In the genomic region with DNA sequence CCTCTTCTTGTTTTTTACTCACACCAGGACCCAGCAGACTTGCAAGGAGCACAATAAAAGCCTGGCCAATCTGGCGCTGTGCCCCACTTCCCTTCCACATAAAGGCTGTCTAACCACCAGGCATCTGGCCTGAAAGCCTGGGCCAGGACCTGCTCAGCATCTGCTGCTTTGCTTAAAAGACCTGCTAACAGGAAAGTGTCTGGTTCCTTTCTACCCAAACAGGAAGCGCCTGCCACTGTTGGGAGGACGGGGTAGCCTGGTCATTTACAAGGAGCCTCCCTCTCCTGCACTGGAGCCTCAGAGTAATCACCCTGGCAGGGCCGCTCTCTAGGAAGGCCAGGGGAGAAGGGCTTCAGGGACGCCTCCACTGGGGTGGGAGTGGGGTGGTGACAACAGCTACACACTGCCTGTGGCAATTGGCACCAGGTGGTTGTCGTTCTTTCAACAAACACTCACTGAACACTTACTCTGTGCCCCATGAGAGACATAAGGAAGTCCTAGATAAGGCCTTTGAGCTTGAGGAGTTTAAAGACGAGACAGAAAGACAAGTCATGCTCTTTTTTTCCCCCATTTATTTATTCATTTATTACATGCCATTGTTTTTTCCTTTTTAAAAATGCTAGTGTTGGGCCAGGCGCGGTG, we compare ENCODE assay signal across 10 cellular contexts. TPM values are rescaled to one million over a fixed set of nuclear protein-coding genes. Genes with fewer than 3 reads are reported as not detected.
DNase-seq lines count a peak whose midpoint lies in the region; ATAC-seq and TF ChIP-seq lines count a peak whose summit lies in the region.
"Had no signal": no experiment of that assay in that cellular context is flagged by ENCODE, and none has a peak within 500 bp of the region (broad histone marks: within the 10 kb centered on the region; RNA-seq: fewer than 3 reads in every experiment).

No MANE protein-coding gene starts in this region.

- no peak overlapping the region for H3K4me3 Mint-ChIP-seq in activated T-cell treated with anti-CD3 and anti-CD28 coated beads, Interleukin-2, amount 50 U/mL, for 4 hours
- H3K4me3 Mint-ChIP-seq in activated naive CD8-positive, alpha-beta T cell treated with anti-CD3 and anti-CD28 coated beads for 36 hours = no peak overlapping the region
- no peak overlapping the region for H3K4me3 Mint-ChIP-seq in activated T-helper 1 cell treated with anti-CD3 and anti-CD28 coated beads, Interleukin-12 subunit alpha, Interleukin-12 subunit beta, Interleukin-2, Interleukin-4 antibody, amounts not matched to agents 30 ng/mL and 10 ng/mL and 1 ng/mL, durations not matched to agents 14 hours and 24 hours and 36 hours
- no peak overlapping the region for H3K4me3 Mint-ChIP-seq in T-helper 17 cell

- H3K36me3 ChIP-seq in upper lobe of right lung = no peaks in the 10 kb centered on the region

- H3K27ac ChIP-seq in upper lobe of right lung = peak overlapping the region; percentile 67
- H3K27ac ChIP-seq: epithelial cell of prostate had no signal

- ATAC-seq in activated T-cell treated with anti-CD3 and anti-CD28 coated beads, Interleukin-2, amount 50 U/mL, for 4 hours = no peak
- ATAC-seq in upper lobe of right lung = peak; percentile 48
- no peak for ATAC-seq in T-helper 17 cell
- ATAC-seq in GM21390 (IDR thresholded peaks at IDR 0.05; ENCODE audit: unreplicated experiment) = no peak

- no peak overlapping the region for H3K4me3 ChIP-seq in upper lobe of right lung

- DNase-seq in activated T-cell treated with anti-CD3 and anti-CD28 coated beads, Interleukin-2, amount 50 U/mL, for 48 hours = peak; percentile 40 to 43
- no peak for DNase-seq in activated T-cell treated with anti-CD3 and anti-CD28 coated beads, Interleukin-2, amount 50 U/mL, for 4 hours
- peak; percentile 20 for DNase-seq in activated naive CD8-positive, alpha-beta T cell treated with anti-CD3 and anti-CD28 coated beads for 36 hours
- DNase-seq in islet precursor cell (peak; percentile 97), upper lobe of right lung (peak; percentile 75), T-helper 17 cell (no peak)
- no peak for DNase-seq in activated T-helper 1 cell treated with anti-CD3 and anti-CD28 coated beads, Interleukin-12 subunit alpha, Interleukin-12 subunit beta, Interleukin-2, Interleukin-4 antibody, amounts not matched to agents 30 ng/mL and 10 ng/mL and 1 ng/mL, durations not matched to agents 14 hours and 24 hours and 36 hours (ENCODE audit: low spot score)
- DNase-seq: NCI-H774 had no signal

- no peaks in the 10 kb centered on the region for H3K36me3 Mint-ChIP-seq in activated T-cell treated with anti-CD3 and anti-CD28 coated beads, Interleukin-2, amount 50 U/mL, for 4 hours (ENCODE audit: insufficient read depth)
- H3K36me3 Mint-ChIP-seq in activated naive CD8-positive, alpha-beta T cell treated with anti-CD3 and anti-CD28 coated beads for 36 hours = no peaks in the 10 kb centered on the region
- no peaks in the 10 kb centered on the region for H3K36me3 Mint-ChIP-seq in activated T-helper 1 cell treated with anti-CD3 and anti-CD28 coated beads, Interleukin-12 subunit alpha, Interleukin-12 subunit beta, Interleukin-2, Interleukin-4 antibody, amounts not matched to agents 30 ng/mL and 10 ng/mL and 1 ng/mL, durations not matched to agents 14 hours and 24 hours and 36 hours (ENCODE audit: low read depth)
- H3K36me3 Mint-ChIP-seq in T-helper 17 cell (ENCODE audit: low read depth) = no peaks in the 10 kb centered on the region

- H3K9me3 Mint-ChIP-seq in activated T-cell treated with anti-CD3 and anti-CD28 coated beads, Interleukin-2, amount 50 U/mL, for 4 hours = no peaks in the 10 kb centered on the region
- no peaks in the 10 kb centered on the region for H3K9me3 Mint-ChIP-seq in activated naive CD8-positive, alpha-beta T cell treated with anti-CD3 and anti-CD28 coated beads for 36 hours
- H3K9me3 Mint-ChIP-seq in activated T-helper 1 cell treated with anti-CD3 and anti-CD28 coated beads, Interleukin-12 subunit alpha, Interleukin-12 subunit beta, Interleukin-2, Interleukin-4 antibody, amounts not matched to agents 30 ng/mL and 10 ng/mL and 1 ng/mL, durations not matched to agents 14 hours and 24 hours and 36 hours = no peaks in the 10 kb centered on the region

- peaks cover 9% of the 10 kb centered on the region for H3K27me3 Mint-ChIP-seq in activated T-cell treated with anti-CD3 and anti-CD28 coated beads, Interleukin-2, amount 50 U/mL, for 4 hours (ENCODE audit: low read depth)
- peaks cover 5% of the 10 kb centered on the region for H3K27me3 Mint-ChIP-seq in activated naive CD8-positive, alpha-beta T cell treated with anti-CD3 and anti-CD28 coated beads for 36 hours
- peaks cover 23% of the 10 kb centered on the region for H3K27me3 Mint-ChIP-seq in activated T-helper 1 cell treated with anti-CD3 and anti-CD28 coated beads, Interleukin-12 subunit alpha, Interleukin-12 subunit beta, Interleukin-2, Interleukin-4 antibody, amounts not matched to agents 30 ng/mL and 10 ng/mL and 1 ng/mL, durations not matched to agents 14 hours and 24 hours and 36 hours (ENCODE audit: insufficient read depth)
- peaks cover 25% of the 10 kb centered on the region for H3K27me3 Mint-ChIP-seq in T-helper 17 cell

- TF ChIP-seq CTCF in upper lobe of right lung (IDR thresholded peaks at IDR 0.05) = no peak

- H3K9me3 ChIP-seq in upper lobe of right lung (no peaks in the 10 kb centered on the region), T-helper 17 cell (ENCODE audit: control insufficient read depth, low read length, poor library complexity, severe bottlenecking) (no peaks in the 10 kb centered on the region)

- peaks cover 5% of the 10 kb centered on the region for H3K27me3 ChIP-seq in upper lobe of right lung

- peaks cover 45% of the 10 kb centered on the region for H3K4me1 ChIP-seq in upper lobe of right lung

- intact Hi-C loops in upper lobe of right lung (cut with DNase I) = no loop called here
- intact Hi-C loops in activated T-helper 1 cell treated with anti-CD3 and anti-CD28 coated beads, Interleukin-12 subunit alpha, Interleukin-12 subunit beta, Interleukin-2, Interleukin-4 antibody, amounts not matched to agents 30 ng/mL and 10 ng/mL and 1 ng/mL, durations not matched to agents 14 hours and 24 hours and 36 hours (cut with micrococcal nuclease) = loop anchor here (10.0 kb wide), 1 partner anchor 817 kb away; the partner anchor contains the start of gene LIG3

- H3K27ac Mint-ChIP-seq in activated naive CD8-positive, alpha-beta T cell treated with anti-CD3 and anti-CD28 coated beads for 36 hours = peak overlapping the region; percentile 62
- no peak overlapping the region for H3K27ac Mint-ChIP-seq in activated T-helper 1 cell treated with anti-CD3 and anti-CD28 coated beads, Interleukin-12 subunit alpha, Interleukin-12 subunit beta, Interleukin-2, Interleukin-4 antibody, amounts not matched to agents 30 ng/mL and 10 ng/mL and 1 ng/mL, durations not matched to agents 14 hours and 24 hours and 36 hours
- no peak overlapping the region for H3K27ac Mint-ChIP-seq in T-helper 17 cell

- H3K4me1 Mint-ChIP-seq in activated T-cell treated with anti-CD3 and anti-CD28 coated beads, Interleukin-2, amount 50 U/mL, for 4 hours (ENCODE audit: low read depth) = peaks cover 26% of the 10 kb centered on the region
- peaks cover 36% of the 10 kb centered on the region for H3K4me1 Mint-ChIP-seq in activated naive CD8-positive, alpha-beta T cell treated with anti-CD3 and anti-CD28 coated beads for 36 hours
- H3K4me1 Mint-ChIP-seq in activated T-helper 1 cell treated with anti-CD3 and anti-CD28 coated beads, Interleukin-12 subunit alpha, Interleukin-12 subunit beta, Interleukin-2, Interleukin-4 antibody, amounts not matched to agents 30 ng/mL and 10 ng/mL and 1 ng/mL, durations not matched to agents 14 hours and 24 hours and 36 hours (ENCODE audit: low read depth) = peaks cover 25% of the 10 kb centered on the region
- H3K4me1 Mint-ChIP-seq in T-helper 17 cell = peaks cover 7% of the 10 kb centered on the region

RNA-seq across cellular contexts. Expression of gene MMP28, which starts 6.3 kb away (rescaled TPM):
- total RNA-seq in activated T-cell treated with anti-CD3 and anti-CD28 coated beads, Interleukin-2, amount 50 U/mL, for 4 hours = under 1 TPM in 2 of 3 donors, not detected in 1; 0.23 to 0.29 TPM
- under 1 TPM; 0.21 to 0.50 TPM for total RNA-seq in activated naive CD8-positive, alpha-beta T cell treated with anti-CD3 and anti-CD28 coated beads for 36 hours
- total RNA-seq in upper lobe of right lung (55.6 TPM), T-helper 17 cell (under 1 TPM in 1 of 2 donors, not detected in 1; 0.44 TPM)
- total RNA-seq in activated T-helper 1 cell treated with anti-CD3 and anti-CD28 coated beads, Interleukin-12 subunit alpha, Interleukin-12 subunit beta, Interleukin-2, Interleukin-4 antibody, amounts not matched to agents 30 ng/mL and 10 ng/mL and 1 ng/mL, durations not matched to agents 14 hours and 24 hours and 36 hours = not detected in 2 replicates

RNA-seq across cellular contexts. Expression of gene TAF15, which starts 7.6 kb away (rescaled TPM):
- total RNA-seq in activated T-cell treated with anti-CD3 and anti-CD28 coated beads, Interleukin-2, amount 50 U/mL, for 4 hours = 100 to 1,000 TPM; 215 to 249 (median 239) TPM
- 100 to 1,000 TPM; 306 to 317 TPM for total RNA-seq in activated naive CD8-positive, alpha-beta T cell treated with anti-CD3 and anti-CD28 coated beads for 36 hours
- 142 TPM for total RNA-seq in upper lobe of right lung
- 311 and 322 TPM in 2 replicates for total RNA-seq in activated T-helper 1 cell treated with anti-CD3 and anti-CD28 coated beads, Interleukin-12 subunit alpha, Interleukin-12 subunit beta, Interleukin-2, Interleukin-4 antibody, amounts not matched to agents 30 ng/mL and 10 ng/mL and 1 ng/mL, durations not matched to agents 14 hours and 24 hours and 36 hours
- total RNA-seq in T-helper 17 cell = 100 to 1,000 TPM; 153 to 165 TPM

RNA-seq across cellular contexts. Expression of gene C17orf50, which starts 41.0 kb away (rescaled TPM):
- not detected for total RNA-seq in activated T-cell treated with anti-CD3 and anti-CD28 coated beads, Interleukin-2, amount 50 U/mL, for 4 hours
- not detected for total RNA-seq in activated naive CD8-positive, alpha-beta T cell treated with anti-CD3 and anti-CD28 coated beads for 36 hours
- total RNA-seq in upper lobe of right lung (not detected), T-helper 17 cell (not detected)
- not detected in 2 replicates for total RNA-seq in activated T-helper 1 cell treated with anti-CD3 and anti-CD28 coated beads, Interleukin-12 subunit alpha, Interleukin-12 subunit beta, Interleukin-2, Interleukin-4 antibody, amounts not matched to agents 30 ng/mL and 10 ng/mL and 1 ng/mL, durations not matched to agents 14 hours and 24 hours and 36 hours

RNA-seq across cellular contexts. Expression of gene GAS2L2, which starts 48.7 kb away (rescaled TPM):
- total RNA-seq in activated T-cell treated with anti-CD3 and anti-CD28 coated beads, Interleukin-2, amount 50 U/mL, for 4 hours = under 1 TPM in 1 of 3 donors, not detected in 2; 0.05 TPM
- under 1 TPM; 0.40 to 0.43 TPM for total RNA-seq in activated naive CD8-positive, alpha-beta T cell treated with anti-CD3 and anti-CD28 coated beads for 36 hours
- total RNA-seq in upper lobe of right lung (not detected), T-helper 17 cell (not detected)
- 0.08 TPM in 1 of 2 replicates, not detected in the other for total RNA-seq in activated T-helper 1 cell treated with anti-CD3 and anti-CD28 coated beads, Interleukin-12 subunit alpha, Interleukin-12 subunit beta, Interleukin-2, Interleukin-4 antibody, amounts not matched to agents 30 ng/mL and 10 ng/mL and 1 ng/mL, durations not matched to agents 14 hours and 24 hours and 36 hours

Comparison
In these comparisons a context has a peak if more than half of its experiments do, and no peak if none do; other contexts are left out.
1. DNase-seq: peak in activated T-cell treated with anti-CD3 and anti-CD28 coated beads, Interleukin-2, amount 50 U/mL, for 48 hours (2 of 2), activated naive CD8-positive, alpha-beta T cell treated with anti-CD3 and anti-CD28 coated beads for 36 hours (single experiment), islet precursor cell (single experiment) and upper lobe of right lung (single experiment); none in activated T-cell treated with anti-CD3 and anti-CD28 coated beads, Interleukin-2, amount 50 U/mL, for 4 hours (single experiment), activated T-helper 1 cell treated with anti-CD3 and anti-CD28 coated beads, Interleukin-12 subunit alpha, Interleukin-12 subunit beta, Interleukin-2, Interleukin-4 antibody, amounts not matched to agents 30 ng/mL and 10 ng/mL and 1 ng/mL, durations not matched to agents 14 hours and 24 hours and 36 hours (single experiment) and T-helper 17 cell (0 of 3).
2. RNA of gene MMP28, which starts 6.3 kb away (total RNA-seq): 55.6 TPM in upper lobe of right lung (single experiment); 0.21 to 0.50 TPM in activated naive CD8-positive, alpha-beta T cell treated with anti-CD3 and anti-CD28 coated beads for 36 hours, 0.44 TPM in T-helper 17 cell, 0.23 to 0.29 TPM in activated T-cell treated with anti-CD3 and anti-CD28 coated beads, Interleukin-2, amount 50 U/mL, for 4 hours and not detected in activated T-helper 1 cell treated with anti-CD3 and anti-CD28 coated beads, Interleukin-12 subunit alpha, Interleukin-12 subunit beta, Interleukin-2, Interleukin-4 antibody, amounts not matched to agents 30 ng/mL and 10 ng/mL and 1 ng/mL, durations not matched to agents 14 hours and 24 hours and 36 hours; every median in the first group is over 10 times any median in the second.